9 cellular contexts compared by ENCODE assay signal in genomic region chr3:31968391-31968926, GRCh38. TPM values are rescaled to one million over a fixed set of nuclear protein-coding genes. Genes with fewer than 3 reads are reported as not detected.
DNase-seq lines count a peak whose midpoint lies in the region; ATAC-seq lines count a peak whose summit lies in the region.
"Had no signal": no experiment of that assay in that cellular context is flagged by ENCODE, and none has a peak within 500 bp of the region (broad histone marks: within the 10 kb centered on the region; RNA-seq: fewer than 3 reads in every experiment).

No MANE protein-coding gene starts in this region.

- no peaks in the 10 kb centered on the region for H3K9me3 ChIP-seq in muscle layer of duodenum (ENCODE audit: control insufficient read depth in 1 of 2, low read length in 2 of 2)
- H3K9me3 ChIP-seq: BE2C had no signal

- peak; percentile 45 for ATAC-seq in left ventricle myocardium superior
- ATAC-seq in Right ventricle myocardium inferior: no peak
- ATAC-seq in GM21576 (IDR thresholded peaks at IDR 0.05; ENCODE audit: unreplicated experiment): no peak

- peak overlapping the region; percentile 70 for H3K27ac ChIP-seq in muscle layer of duodenum (ENCODE audit: low read length)

- intact Hi-C loops in left ventricle myocardium superior (cut with micrococcal nuclease) (no loop called here), Right ventricle myocardium inferior (cut with DNase I) (no loop called here)

- H3K4me1 ChIP-seq in muscle layer of duodenum (ENCODE audit: control insufficient read depth in 1 of 2, insufficient read depth in 2 of 2, low read length in 2 of 2): peaks cover 5 to 7% of the 10 kb centered on the region in 2 donors
- H3K4me1 ChIP-seq: BE2C had no signal

- peaks cover 0 to 5% of the 10 kb centered on the region in 2 donors for H3K36me3 ChIP-seq in muscle layer of duodenum (ENCODE audit: control insufficient read depth in 1 of 2, insufficient read depth in 2 of 2, low read length in 2 of 2)
- H3K36me3 ChIP-seq: BE2C had no signal

- no peak for DNase-seq in left ventricle myocardium superior
- no peak for DNase-seq in Right ventricle myocardium inferior (ENCODE audit: missing footprints)
- DNase-seq in dermis blood vessel endothelial cell: peak; percentile 71
- no peak for DNase-seq in NCI-H2227 (lab: John Stamatoyannopoulos, UW; ENCODE audit: unreplicated experiment)
- no peak for DNase-seq in activated CD4-positive, alpha-beta T cell treated with anti-CD3 and anti-CD28 coated beads, Interleukin-2, amount 50 U/mL, for 48 hours
- DNase-seq in middle frontal gyrus (ENCODE audit: extremely low spot score, low spot score): no peak
- DNase-seq: BE2C had no signal

- H3K4me3 ChIP-seq in muscle layer of duodenum (ENCODE audit: low read depth in 1 of 2, low read length in 2 of 2): no peak overlapping the region

- no peaks in the 10 kb centered on the region for H3K27me3 ChIP-seq in muscle layer of duodenum (ENCODE audit: low read depth, low read length)
- H3K27me3 ChIP-seq: BE2C had no signal

RNA-seq across cellular contexts. Expression of gene OSBPL10, which starts 12.6 kb away (rescaled TPM):
- 5.3 TPM for total RNA-seq in left ventricle myocardium superior
- 6.6 TPM for total RNA-seq in Right ventricle myocardium inferior
- total RNA-seq in dermis blood vessel endothelial cell: 27.7 and 36.4 TPM in 2 replicates

RNA-seq across cellular contexts. Expression of gene ZNF860, which starts 13.1 kb away (rescaled TPM):
- 0.17 TPM for total RNA-seq in left ventricle myocardium superior
- 0.27 TPM for total RNA-seq in Right ventricle myocardium inferior
- 2.2 and 3.4 TPM in 2 replicates for total RNA-seq in dermis blood vessel endothelial cell
